10 cellular contexts compared by ENCODE assay signal in genomic region chr13:51995677-51996551, GRCh38. TPM values are rescaled to one million over a fixed set of nuclear protein-coding genes. Genes with fewer than 3 reads are reported as not detected.
DNase-seq lines count a peak whose midpoint lies in the region; TF ChIP-seq lines count a peak whose summit lies in the region.
"Had no signal": no experiment of that assay in that cellular context is flagged by ENCODE, and none has a peak within 500 bp of the region (broad histone marks: within the 10 kb centered on the region; RNA-seq: fewer than 3 reads in every experiment).

No MANE protein-coding gene starts in this region.

- H3K9me3 ChIP-seq in A673 (ENCODE audit: low read depth, low read length, poor library complexity, severe bottlenecking), result no peaks in the 10 kb centered on the region
- H3K9me3 ChIP-seq in vagina, result no peaks in the 10 kb centered on the region
- no peaks in the 10 kb centered on the region for H3K9me3 ChIP-seq in ovary
- H3K9me3 ChIP-seq: BLaER1 treated with 17β-estradiol and CSF1 and Interleukin-3, amounts not matched to agents 10 nM and 100 nM; esophagus squamous epithelium had no signal

- no peak overlapping the region for H3K27ac ChIP-seq in A673 (ENCODE audit: low read depth, low read length, poor library complexity, severe bottlenecking)
- H3K27ac ChIP-seq in vagina, result no peak overlapping the region
- H3K27ac ChIP-seq in ovary, result no peak overlapping the region
- H3K27ac ChIP-seq: BLaER1 treated with 17β-estradiol and CSF1 and Interleukin-3, amounts not matched to agents 10 nM and 100 nM had no signal

- POLR2A ChIA-PET in A673 (lab: Charles Lee; ENCODE audit: low non-redundant PET), result no interaction called here

- CTCF ChIA-PET in A673 (lab: Charles Lee), result no interaction called here

- peaks cover 11% of the 10 kb centered on the region for H3K27me3 Mint-ChIP-seq in dendritic cell treated with granulocyte-macrophage colony-stimulating factor and Interleukin-4, amounts not matched to agents 40 ng/mL and 50 ng/mL, for 4 days
- no peaks in the 10 kb centered on the region for H3K27me3 Mint-ChIP-seq in type B pancreatic cell

- H3K36me3 Mint-ChIP-seq in dendritic cell treated with granulocyte-macrophage colony-stimulating factor and Interleukin-4, amounts not matched to agents 40 ng/mL and 50 ng/mL, for 4 days (ENCODE audit: low read depth), result no peaks in the 10 kb centered on the region
- no peaks in the 10 kb centered on the region for H3K36me3 Mint-ChIP-seq in type B pancreatic cell

- H3K4me1 ChIP-seq in A673 (ENCODE audit: insufficient read depth, low read length, poor library complexity, severe bottlenecking), result no peaks in the 10 kb centered on the region
- peaks cover 17% of the 10 kb centered on the region for H3K4me1 ChIP-seq in vagina
- H3K4me1 ChIP-seq in ovary (ENCODE audit: insufficient read depth), result peaks cover 8% of the 10 kb centered on the region
- H3K4me1 ChIP-seq: BLaER1 treated with 17β-estradiol and CSF1 and Interleukin-3, amounts not matched to agents 10 nM and 100 nM had no signal

- H3K9me3 Mint-ChIP-seq in dendritic cell treated with granulocyte-macrophage colony-stimulating factor and Interleukin-4, amounts not matched to agents 40 ng/mL and 50 ng/mL, for 4 days, result no peaks in the 10 kb centered on the region
- H3K9me3 Mint-ChIP-seq in type B pancreatic cell, result no peaks in the 10 kb centered on the region

- WGBS in ovary, 3 donors, result 39 to 44% (median 40%) methylated on average over 9 of the region's 9 CpGs

- H3K36me3 ChIP-seq in A673 (ENCODE audit: insufficient read depth, low read length, poor library complexity, severe bottlenecking) (no peaks in the 10 kb centered on the region), vagina (no peaks in the 10 kb centered on the region), ovary (no peaks in the 10 kb centered on the region)
- H3K36me3 ChIP-seq: BLaER1 treated with 17β-estradiol and CSF1 and Interleukin-3, amounts not matched to agents 10 nM and 100 nM; esophagus squamous epithelium had no signal

- no peak for TF ChIP-seq EP300 in ovary (IDR thresholded peaks at IDR 0.05)

- TF ChIP-seq POLR2A in vagina (IDR thresholded peaks at IDR 0.05) (no peak), ovary (IDR thresholded peaks at IDR 0.05) (no peak)

- intact Hi-C loops in A673 (cut with micrococcal nuclease; ENCODE audit: unreplicated experiment) (no loop called here), vagina (cut with DNase I) (loop anchor here (10.0 kb wide), 1 partner anchor 129 kb away; the partner anchor contains the start of gene NEK5), ovary (cut with DNase I) (no loop called here)
- intact Hi-C loops in dendritic cell treated with granulocyte-macrophage colony-stimulating factor and Interleukin-4, amounts not matched to agents 40 ng/mL and 50 ng/mL, for 4 days (cut with micrococcal nuclease), result no loop called here

- no peak overlapping the region for H3K4me3 ChIP-seq in A673 (ENCODE audit: low read depth, low read length, poor library complexity, severe bottlenecking)
- peak overlapping the region in 1 of 2 donors; percentile 16 for H3K4me3 ChIP-seq in vagina
- no peak overlapping the region for H3K4me3 ChIP-seq in ovary
- H3K4me3 ChIP-seq: BLaER1 treated with 17β-estradiol and CSF1 and Interleukin-3, amounts not matched to agents 10 nM and 100 nM; esophagus squamous epithelium had no signal

- peaks cover 16% of the 10 kb centered on the region for H3K4me1 Mint-ChIP-seq in dendritic cell treated with granulocyte-macrophage colony-stimulating factor and Interleukin-4, amounts not matched to agents 40 ng/mL and 50 ng/mL, for 4 days (ENCODE audit: low read depth)
- peaks cover 42% of the 10 kb centered on the region for H3K4me1 Mint-ChIP-seq in type B pancreatic cell (ENCODE audit: unreplicated experiment)

- peak overlapping the region; percentile 50 for H3K27ac Mint-ChIP-seq in dendritic cell treated with granulocyte-macrophage colony-stimulating factor and Interleukin-4, amounts not matched to agents 40 ng/mL and 50 ng/mL, for 4 days
- no peak overlapping the region for H3K27ac Mint-ChIP-seq in type B pancreatic cell

- peak; percentile 39 for DNase-seq in A673 (ENCODE audit: low spot score)
- DNase-seq in NCI-H2107 (lab: John Stamatoyannopoulos, UW), result peak; percentile 21
- DNase-seq in medulla oblongata (ENCODE audit: extremely low spot score), result peak; percentile 71
- DNase-seq in vagina (ENCODE audit: extremely low spot score in 2 of 2), result no peak
- DNase-seq in NCI-H1092 (lab: John Stamatoyannopoulos, UW), result no peak
- DNase-seq in type B pancreatic cell (ENCODE audit: extremely low spot score, unreplicated experiment), result no peak
- DNase-seq in ovary, result no peak
- DNase-seq: esophagus squamous epithelium had no signal

- BruUV-seq in A673 (replicated peaks; lab: Mats Ljungman, UMichigan), result no TSS peak

- H3K4me3 Mint-ChIP-seq in dendritic cell treated with granulocyte-macrophage colony-stimulating factor and Interleukin-4, amounts not matched to agents 40 ng/mL and 50 ng/mL, for 4 days, result no peak overlapping the region
- H3K4me3 Mint-ChIP-seq in type B pancreatic cell, result no peak overlapping the region

- TF ChIP-seq CTCF in A673 (conservative IDR thresholded peaks at IDR 0.05; ENCODE audit: low read depth, low read length) (peak; percentile 29; the same call in 1 of the 2 replicates), vagina (IDR thresholded peaks at IDR 0.05) (no peak), type B pancreatic cell (conservative IDR thresholded peaks at IDR 0.05) (no peak), ovary (IDR thresholded peaks at IDR 0.05) (no peak)

- H3K27me3 ChIP-seq in A673 (replicated peaks; ENCODE audit: insufficient read depth, low read depth, low read length, poor library complexity), result peaks cover 15% of the 10 kb centered on the region
- no peaks in the 10 kb centered on the region for H3K27me3 ChIP-seq in vagina
- no peaks in the 10 kb centered on the region for H3K27me3 ChIP-seq in ovary
- H3K27me3 ChIP-seq: BLaER1 treated with 17β-estradiol and CSF1 and Interleukin-3, amounts not matched to agents 10 nM and 100 nM had no signal

RNA-seq across cellular contexts. Expression of gene ATP7B, which starts 15.3 kb away (rescaled TPM):
- total RNA-seq in A673 (2021) (2.9 and 4.4 TPM in 2 replicates), vagina (2.5 TPM), type B pancreatic cell (ENCODE audit: low replicate concordance) (24.0 and 27.7 TPM in 2 replicates), ovary (1 to 10 TPM; 2.9 to 7.3 (median 5.1) TPM)
- polyA plus RNA-seq in ovary, result 1 to 10 TPM; 3.2 to 5.9 TPM

RNA-seq across cellular contexts. Expression of gene ALG11, which starts 16.3 kb away (rescaled TPM):
- total RNA-seq in A673 (2021) (30.6 and 30.9 TPM in 2 replicates), vagina (12.5 TPM), type B pancreatic cell (ENCODE audit: low replicate concordance) (40.9 and 45.5 TPM in 2 replicates), ovary (10 to 100 TPM; 15.0 to 36.2 (median 29.6) TPM)
- 10 to 100 TPM in 1 of 2 donors, 1 to 10 TPM in 1; 5.9 to 16.6 TPM for polyA plus RNA-seq in ovary

RNA-seq across cellular contexts. Expression of gene UTP14C, which starts 28.6 kb away (rescaled TPM):
- 13.0 and 15.2 TPM in 2 replicates for total RNA-seq in A673 (2021)
- 5.9 TPM for total RNA-seq in vagina
- 15.5 and 18.7 TPM in 2 replicates for total RNA-seq in type B pancreatic cell (ENCODE audit: low replicate concordance)
- 10 to 100 TPM; 11.4 to 20.2 (median 14.9) TPM for total RNA-seq in ovary
- 10 to 100 TPM in 1 of 2 donors, 1 to 10 TPM in 1; 7.4 to 12.9 TPM for polyA plus RNA-seq in ovary

Comparison
In these comparisons a context has a peak if more than half of its experiments do, and no peak if none do; other contexts are left out.
1. DNase-seq: peak in A673 (single experiment), NCI-H2107 (single experiment) and medulla oblongata (single experiment); none in vagina (0 of 2), NCI-H1092 (single experiment), type B pancreatic cell (single experiment) and ovary (0 of 5).